In genomic region chr11:117501499-117501898, GRCh38 we compare ENCODE assay signal across 21 cellular contexts.
"Had no signal": no experiment of that assay in that cellular context is flagged by ENCODE, and none has a peak within 500 bp of the region (broad histone marks: within the 10 kb centered on the region; RNA-seq: fewer than 3 reads in every experiment).

No MANE protein-coding gene starts in this region.

- H3K4me1 Mint-ChIP-seq: activated CD4-positive, alpha-beta T cell treated with anti-CD3 and anti-CD28 coated beads, Interleukin-2, amount 10 ng/mL, durations not matched to agents 7 days and 5 days; activated T-helper 17 cell treated with anti-CD3 and anti-CD28 coated beads, Interleukin-2, amount 50 U/mL, for 72 hours; T-cell had no signal

- H3K9me3 Mint-ChIP-seq: activated CD4-positive, alpha-beta memory T cell treated with anti-CD3 and anti-CD28 coated beads for 36 hours; activated CD4-positive, alpha-beta T cell treated with anti-CD3 and anti-CD28 coated beads, Interleukin-2, amount 10 ng/mL, durations not matched to agents 7 days and 5 days; activated naive CD4-positive, alpha-beta T cell treated with anti-CD3 and anti-CD28 coated beads for 36 hours; activated T-helper 17 cell treated with anti-CD3 and anti-CD28 coated beads, Interleukin-2, amount 50 U/mL, for 72 hours; T-cell had no signal

- H3K36me3 Mint-ChIP-seq: activated CD4-positive, alpha-beta memory T cell treated with anti-CD3 and anti-CD28 coated beads for 36 hours; T-cell had no signal

- H3K27me3 Mint-ChIP-seq: activated CD4-positive, alpha-beta T cell treated with anti-CD3 and anti-CD28 coated beads, Interleukin-2, amount 10 ng/mL, durations not matched to agents 7 days and 5 days had no signal

- H3K27ac ChIP-seq: SK-N-MC had no signal

- H3K27ac Mint-ChIP-seq: activated CD4-positive, alpha-beta memory T cell treated with anti-CD3 and anti-CD28 coated beads for 36 hours; activated CD4-positive, alpha-beta T cell treated with anti-CD3 and anti-CD28 coated beads, Interleukin-2, amount 10 ng/mL, durations not matched to agents 7 days and 5 days; activated naive CD4-positive, alpha-beta T cell treated with anti-CD3 and anti-CD28 coated beads for 36 hours; activated naive CD8-positive, alpha-beta T cell; activated T-helper 17 cell treated with anti-CD3 and anti-CD28 coated beads, Interleukin-2, amount 50 U/mL, for 72 hours had no signal

- H3K4me3 ChIP-seq: SK-N-MC had no signal

- H3K4me3 Mint-ChIP-seq: activated CD4-positive, alpha-beta memory T cell treated with anti-CD3 and anti-CD28 coated beads for 36 hours; activated CD4-positive, alpha-beta T cell treated with anti-CD3 and anti-CD28 coated beads, Interleukin-2, amount 10 ng/mL, durations not matched to agents 7 days and 5 days; activated naive CD4-positive, alpha-beta T cell treated with anti-CD3 and anti-CD28 coated beads for 36 hours; activated naive CD8-positive, alpha-beta T cell; activated T-helper 17 cell treated with anti-CD3 and anti-CD28 coated beads, Interleukin-2, amount 50 U/mL, for 72 hours; T-cell had no signal

- DNase-seq: activated CD4-positive, alpha-beta memory T cell treated with anti-CD3 and anti-CD28 coated beads for 36 hours; activated CD4-positive, alpha-beta T cell treated with anti-CD3 and anti-CD28 coated beads, Interleukin-2, amount 10 ng/mL, durations not matched to agents 7 days and 5 days; activated CD4-positive, CD25-positive, alpha-beta regulatory T cell; activated CD8-positive, alpha-beta memory T cell treated with anti-CD3 and anti-CD28 coated beads for 24 hours; activated gamma-delta T cell; activated naive CD4-positive, alpha-beta T cell treated with anti-CD3 and anti-CD28 coated beads for 36 hours; activated T-cell treated with anti-CD3 and anti-CD28 coated beads, Interleukin-2, amount 50 U/mL, for 48 hours; amygdala; Kasumi-1; KBM-7; NCI-H1930; NCI-H2171; NCI-H2227 treated with DMSO at 0.1 percent for 48 hours; NCI-H446 treated with DMSO at 0.1 percent for 48 hours; NCI-H524 treated with DMSO at 0.1 percent for 48 hours; T-cell; T-helper 2 cell; T1000 had no signal
